In genomic region chr5:56142620-56143431, GRCh38 we compare ENCODE assay signal across 1 cellular context.
TF ChIP-seq lines count a peak whose summit lies in the region.

No MANE protein-coding gene starts in this region.

TF ChIP-seq in WTC11, 78 proteins besides CTCF, POLR2A, EP300 and RAD21 (continued from another document):
- TF ChIP-seq, protein P1, sequence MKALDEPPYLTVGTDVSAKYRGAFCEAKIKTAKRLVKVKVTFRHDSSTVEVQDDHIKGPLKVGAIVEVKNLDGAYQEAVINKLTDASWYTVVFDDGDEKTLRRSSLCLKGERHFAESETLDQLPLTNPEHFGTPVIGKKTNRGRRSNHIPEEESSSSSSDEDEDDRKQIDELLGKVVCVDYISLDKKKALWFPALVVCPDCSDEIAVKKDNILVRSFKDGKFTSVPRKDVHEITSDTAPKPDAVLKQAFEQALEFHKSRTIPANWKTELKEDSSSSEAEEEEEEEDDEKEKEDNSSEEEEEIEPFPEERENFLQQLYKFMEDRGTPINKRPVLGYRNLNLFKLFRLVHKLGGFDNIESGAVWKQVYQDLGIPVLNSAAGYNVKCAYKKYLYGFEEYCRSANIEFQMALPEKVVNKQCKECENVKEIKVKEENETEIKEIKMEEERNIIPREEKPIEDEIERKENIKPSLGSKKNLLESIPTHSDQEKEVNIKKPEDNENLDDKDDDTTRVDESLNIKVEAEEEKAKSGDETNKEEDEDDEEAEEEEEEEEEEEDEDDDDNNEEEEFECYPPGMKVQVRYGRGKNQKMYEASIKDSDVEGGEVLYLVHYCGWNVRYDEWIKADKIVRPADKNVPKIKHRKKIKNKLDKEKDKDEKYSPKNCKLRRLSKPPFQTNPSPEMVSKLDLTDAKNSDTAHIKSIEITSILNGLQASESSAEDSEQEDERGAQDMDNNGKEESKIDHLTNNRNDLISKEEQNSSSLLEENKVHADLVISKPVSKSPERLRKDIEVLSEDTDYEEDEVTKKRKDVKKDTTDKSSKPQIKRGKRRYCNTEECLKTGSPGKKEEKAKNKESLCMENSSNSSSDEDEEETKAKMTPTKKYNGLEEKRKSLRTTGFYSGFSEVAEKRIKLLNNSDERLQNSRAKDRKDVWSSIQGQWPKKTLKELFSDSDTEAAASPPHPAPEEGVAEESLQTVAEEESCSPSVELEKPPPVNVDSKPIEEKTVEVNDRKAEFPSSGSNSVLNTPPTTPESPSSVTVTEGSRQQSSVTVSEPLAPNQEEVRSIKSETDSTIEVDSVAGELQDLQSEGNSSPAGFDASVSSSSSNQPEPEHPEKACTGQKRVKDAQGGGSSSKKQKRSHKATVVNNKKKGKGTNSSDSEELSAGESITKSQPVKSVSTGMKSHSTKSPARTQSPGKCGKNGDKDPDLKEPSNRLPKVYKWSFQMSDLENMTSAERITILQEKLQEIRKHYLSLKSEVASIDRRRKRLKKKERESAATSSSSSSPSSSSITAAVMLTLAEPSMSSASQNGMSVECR (CRISPR knock-in tag; IDR thresholded peaks at IDR 0.05; ENCODE audit: borderline replicate concordance), result no peak
- TF ChIP-seq GABPB1 (CRISPR knock-in tag; IDR thresholded peaks at IDR 0.05), result no peak
- TF ChIP-seq HMGA2 (CRISPR knock-in tag; IDR thresholded peaks at IDR 0.05), result no peak
